1 cellular context compared by ENCODE assay signal in genomic region chr5:35859101-35859661, GRCh38.
TF ChIP-seq lines count a peak whose summit lies in the region.

No MANE protein-coding gene starts in this region.

TF ChIP-seq in GM23338, 12 proteins besides CTCF, POLR2A, EP300 and RAD21 (continued from another document):
- no peak for TF ChIP-seq REST (IDR thresholded peaks at IDR 0.05; ENCODE audit: unreplicated experiment)
- no peak for TF ChIP-seq STAT1 (IDR thresholded peaks at IDR 0.05; ENCODE audit: unreplicated experiment)
- TF ChIP-seq NANOG (IDR thresholded peaks at IDR 0.05; ENCODE audit: borderline replicate concordance), result no peak
- TF ChIP-seq ETS1 (IDR thresholded peaks at IDR 0.05), result no peak
- TF ChIP-seq EZH2phosphoT487 (IDR thresholded peaks at IDR 0.05; ENCODE audit: unreplicated experiment), result no peak
- no peak for TF ChIP-seq EZH2 (IDR thresholded peaks at IDR 0.05; ENCODE audit: low read depth, unreplicated experiment)
